27 cellular contexts compared by ENCODE assay signal in the genomic region with DNA sequence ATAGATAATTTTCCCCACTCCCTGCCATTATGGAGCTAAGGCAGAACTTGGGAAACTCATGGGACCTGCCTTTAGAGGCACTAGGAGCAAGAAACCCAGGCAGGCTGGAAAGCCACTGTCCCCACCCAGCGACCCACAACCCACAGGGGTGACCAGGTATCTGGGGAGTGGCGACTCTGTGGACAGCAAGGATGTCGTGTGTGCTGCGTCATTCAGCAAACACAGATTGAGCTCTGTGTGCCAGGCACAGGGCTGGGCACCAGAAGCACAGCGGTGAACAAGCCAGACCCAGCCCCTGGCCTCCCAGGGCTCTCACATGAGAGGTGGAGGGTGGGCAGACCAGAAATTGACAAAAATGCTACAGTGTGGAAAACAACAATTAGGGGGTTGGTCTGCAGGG.
"Had no signal": no experiment of that assay in that cellular context is flagged by ENCODE, and none has a peak within 500 bp of the region (broad histone marks: within the 10 kb centered on the region; RNA-seq: fewer than 3 reads in every experiment).

No MANE protein-coding gene starts in this region.

- FAIRE-seq: TTC549 had no signal

- DNase-seq: activated CD4-positive, alpha-beta T cell treated with anti-CD3 and anti-CD28 coated beads, Interleukin-2, amount 10 ng/mL, durations not matched to agents 24 days and 14 days; activated CD4-positive, alpha-beta T cell treated with anti-CD3 and anti-CD28 coated beads, Interleukin-2, amount 50 U/mL, for 4 hours; activated CD8-positive, alpha-beta T cell treated with anti-CD3 and anti-CD28 coated beads for 36 hours; activated effector memory CD4-positive, alpha-beta T cell treated with anti-CD3 and anti-CD28 coated beads, Interleukin-2, amount 50 U/mL, for 16 hours; activated naive CD4-positive, alpha-beta T cell; activated naive CD4-positive, alpha-beta T cell treated with anti-CD3 and anti-CD28 coated beads, Interleukin-2, amount 50 U/mL, for 16 hours; activated naive CD8-positive, alpha-beta T cell treated with anti-CD3 and anti-CD28 coated beads for 36 hours; activated T-cell treated with anti-CD3 and anti-CD28 coated beads, Interleukin-2, amount 50 U/mL, for 1 hour; activated T-cell treated with anti-CD3 and anti-CD28 coated beads, Interleukin-2, amount 50 U/mL, for 72 hours; amniotic stem cell; brain microvascular endothelial cell; Karpas-422; KBM-7; NCI-H1105; NCI-H1417 treated with DMSO at 0.1 percent for 48 hours; NCI-H187 treated with DMSO at 0.1 percent for 48 hours; NCI-H2081; NCI-H2171 treated with DMSO at 0.1 percent for 48 hours; NCI-H226; NCI-H524 treated with DMSO at 0.1 percent for 48 hours; Peyer's patch; RPMI8226; SW 1271; T-helper 1 cell had no signal

- H3K36me3 ChIP-seq: brain microvascular endothelial cell, Peyer's patch had no signal

- H3K27ac ChIP-seq: brain microvascular endothelial cell, Peyer's patch had no signal

- H3K4me1 ChIP-seq: Peyer's patch had no signal

- H3K27me3 ChIP-seq: Peyer's patch had no signal

- ATAC-seq: activated CD8-positive, alpha-beta T cell treated with anti-CD3 and anti-CD28 coated beads for 36 hours; activated T-cell treated with anti-CD3 and anti-CD28 coated beads, Interleukin-2, amount 50 U/mL, for 72 hours; activated T-helper 17 cell treated with anti-CD3 and anti-CD28 coated beads, Interleukin-2, amount 50 U/mL, for 72 hours; Right ventricle myocardium inferior had no signal

- H3K4me3 ChIP-seq: Peyer's patch had no signal

- H3K9me3 ChIP-seq: Peyer's patch had no signal
